Comparison of ENCODE assay signal across 19 cellular contexts in the genomic region with DNA sequence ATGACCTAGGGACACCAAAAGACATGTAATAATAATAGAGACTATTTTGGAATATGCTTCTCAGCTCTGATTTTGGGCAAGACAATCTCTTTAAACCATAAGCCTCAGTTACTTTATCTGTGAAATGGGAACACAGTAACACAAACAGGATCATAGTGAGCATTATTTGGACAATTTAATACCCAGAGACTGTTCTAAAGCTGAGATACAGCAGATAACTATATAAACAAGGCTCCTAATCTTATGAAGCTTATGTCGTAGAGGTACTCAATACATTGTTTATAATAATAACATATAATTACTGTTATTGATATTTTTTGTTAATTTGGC.
DNase-seq lines count a peak whose midpoint lies in the region; ATAC-seq, FAIRE-seq and TF ChIP-seq lines count a peak whose summit lies in the region.
"Had no signal": no experiment of that assay in that cellular context is flagged by ENCODE, and none has a peak within 500 bp of the region (broad histone marks: within the 10 kb centered on the region; RNA-seq: fewer than 3 reads in every experiment).

No MANE protein-coding gene starts in this region.

- no peak for ATAC-seq in stimulated activated naive CD8-positive, alpha-beta T cell treated with anti-CD3 and anti-CD28 coated beads, Interleukin-15, Interleukin-2, amounts not matched to agents 100 U/mL and 50 U/mL, for 24 hours
- ATAC-seq in K562: no peak
- no peak for ATAC-seq in stimulated activated naive B cell treated with anti-CD40 and anti-IgM and Interleukin-4, amounts not matched to agents 10 μg/mL and 1 μg/mL and 100 μg/mL, for 72 hours (replicated peaks)
- ATAC-seq: GM23338, HCT116 had no signal

- no peak overlapping the region for H3K4me2 ChIP-seq in K562 (ENCODE audit: insufficient read depth, low read length)
- H3K4me2 ChIP-seq: GM23338 had no signal

- H3K9me1 ChIP-seq in K562 (ENCODE audit: control insufficient read depth, insufficient read depth, low read length): no peaks in the 10 kb centered on the region

- H3K4me3 ChIP-seq in K562: no peak overlapping the region
- no peak overlapping the region for H3K4me3 ChIP-seq in colonic mucosa
- H3K4me3 ChIP-seq: GM23338 had no signal

- H4K20me1 ChIP-seq in K562 (replicated peaks; ENCODE audit: control insufficient read depth, insufficient read depth, low read length): no peaks in the 10 kb centered on the region

- H3K27me3 ChIP-seq in K562 (ENCODE audit: control insufficient read depth in 2 of 2, insufficient read depth in 2 of 2, low read length in 2 of 2) (0 out of 5 replicates have a peak, but pooled peaks cover 0 to 2% of the 10 kb centered on the region in 2 experiments), colonic mucosa (no peaks in the 10 kb centered on the region)

- H3K27me3 Mint-ChIP-seq in stimulated activated naive CD8-positive, alpha-beta T cell treated with anti-CD3 and anti-CD28 coated beads, Interleukin-15, Interleukin-2, amounts not matched to agents 100 ng/mL and 50 ng/mL, for 24 hours: peaks cover 28% of the 10 kb centered on the region
- H3K27me3 Mint-ChIP-seq in activated T-helper 1 cell treated with anti-CD3 and anti-CD28 coated beads, Interleukin-12 subunit alpha, Interleukin-12 subunit beta, Interleukin-2, Interleukin-4 antibody, amounts not matched to agents 30 ng/mL and 10 ng/mL and 1 ng/mL, durations not matched to agents 14 hours and 24 hours and 36 hours (ENCODE audit: insufficient read depth): peaks cover 24% of the 10 kb centered on the region
- H3K27me3 Mint-ChIP-seq in stimulated activated naive B cell treated with anti-CD40 and anti-IgM and Interleukin-4, amounts not matched to agents 10 μg/mL and 1 μg/mL and 100 μg/mL, for 72 hours: no peaks in the 10 kb centered on the region
- H3K27me3 Mint-ChIP-seq in MCF 10A (ENCODE audit: insufficient read depth, unreplicated experiment): peaks cover 13% of the 10 kb centered on the region

- no peak for DNase-seq in stimulated activated naive CD8-positive, alpha-beta T cell treated with anti-CD3 and anti-CD28 coated beads, Interleukin-15, Interleukin-2, amounts not matched to agents 100 U/mL and 50 U/mL, for 24 hours
- no peak for DNase-seq in activated T-helper 1 cell treated with anti-CD3 and anti-CD28 coated beads, Interleukin-12 subunit alpha, Interleukin-12 subunit beta, Interleukin-2, Interleukin-4 antibody, amounts not matched to agents 30 ng/mL and 10 ng/mL and 1 ng/mL, durations not matched to agents 14 hours and 24 hours and 36 hours (ENCODE audit: low spot score)
- no peak for DNase-seq in K562 (ENCODE audit: extremely low read depth in 1 of 4, low spot score in 3 of 4)
- no peak for DNase-seq in stimulated activated naive B cell treated with anti-CD40 and anti-IgM and Interleukin-4, amounts not matched to agents 10 μg/mL and 1 μg/mL and 100 μg/mL, for 72 hours
- DNase-seq in colonic mucosa: no peak
- DNase-seq in MCF 10A (ENCODE audit: unreplicated experiment): no peak
- no peak for DNase-seq in D341Med (ENCODE audit: low spot score)
- DNase-seq: C1 segment of cervical spinal cord; Calu3; CD4-positive, alpha-beta memory T cell; COR-L47; DMS153; DND-41; H9 had no signal

- H2AFZ ChIP-seq in K562 (ENCODE audit: low read depth, low read length): no peak overlapping the region

- H3K79me2 ChIP-seq in K562 (ENCODE audit: control insufficient read depth, insufficient read depth, low read length): no peaks in the 10 kb centered on the region

- peaks cover 23% of the 10 kb centered on the region for H3K4me1 Mint-ChIP-seq in stimulated activated naive CD8-positive, alpha-beta T cell treated with anti-CD3 and anti-CD28 coated beads, Interleukin-15, Interleukin-2, amounts not matched to agents 100 ng/mL and 50 ng/mL, for 24 hours (ENCODE audit: low read depth)
- H3K4me1 Mint-ChIP-seq in activated T-helper 1 cell treated with anti-CD3 and anti-CD28 coated beads, Interleukin-12 subunit alpha, Interleukin-12 subunit beta, Interleukin-2, Interleukin-4 antibody, amounts not matched to agents 30 ng/mL and 10 ng/mL and 1 ng/mL, durations not matched to agents 14 hours and 24 hours and 36 hours (ENCODE audit: low read depth): peaks cover 19% of the 10 kb centered on the region
- H3K4me1 Mint-ChIP-seq in stimulated activated naive B cell treated with anti-CD40 and anti-IgM and Interleukin-4, amounts not matched to agents 10 μg/mL and 1 μg/mL and 100 μg/mL, for 72 hours: peaks cover 55 to 87% of the 10 kb centered on the region in 2 donors
- no peaks in the 10 kb centered on the region for H3K4me1 Mint-ChIP-seq in MCF 10A (ENCODE audit: insufficient read depth, unreplicated experiment)
- H3K4me1 Mint-ChIP-seq: CD4-positive, alpha-beta memory T cell had no signal

- H3K4me3 Mint-ChIP-seq in stimulated activated naive CD8-positive, alpha-beta T cell treated with anti-CD3 and anti-CD28 coated beads, Interleukin-15, Interleukin-2, amounts not matched to agents 100 ng/mL and 50 ng/mL, for 24 hours: no peak overlapping the region
- no peak overlapping the region for H3K4me3 Mint-ChIP-seq in activated T-helper 1 cell treated with anti-CD3 and anti-CD28 coated beads, Interleukin-12 subunit alpha, Interleukin-12 subunit beta, Interleukin-2, Interleukin-4 antibody, amounts not matched to agents 30 ng/mL and 10 ng/mL and 1 ng/mL, durations not matched to agents 14 hours and 24 hours and 36 hours
- no peak overlapping the region for H3K4me3 Mint-ChIP-seq in stimulated activated naive B cell treated with anti-CD40 and anti-IgM and Interleukin-4, amounts not matched to agents 10 μg/mL and 1 μg/mL and 100 μg/mL, for 72 hours
- no peak overlapping the region for H3K4me3 Mint-ChIP-seq in MCF 10A (ENCODE audit: unreplicated experiment)
- H3K4me3 Mint-ChIP-seq: CD4-positive, alpha-beta memory T cell; GM23338; H9 had no signal

- no peak for TF ChIP-seq EP300 in K562 (IDR thresholded peaks at IDR 0.05; ENCODE audit: low read length)

- H3K36me3 Mint-ChIP-seq in stimulated activated naive CD8-positive, alpha-beta T cell treated with anti-CD3 and anti-CD28 coated beads, Interleukin-15, Interleukin-2, amounts not matched to agents 100 ng/mL and 50 ng/mL, for 24 hours (ENCODE audit: low read depth): no peaks in the 10 kb centered on the region
- no peaks in the 10 kb centered on the region for H3K36me3 Mint-ChIP-seq in activated T-helper 1 cell treated with anti-CD3 and anti-CD28 coated beads, Interleukin-12 subunit alpha, Interleukin-12 subunit beta, Interleukin-2, Interleukin-4 antibody, amounts not matched to agents 30 ng/mL and 10 ng/mL and 1 ng/mL, durations not matched to agents 14 hours and 24 hours and 36 hours (ENCODE audit: low read depth)
- H3K36me3 Mint-ChIP-seq in stimulated activated naive B cell treated with anti-CD40 and anti-IgM and Interleukin-4, amounts not matched to agents 10 μg/mL and 1 μg/mL and 100 μg/mL, for 72 hours: peaks cover 15 to 25% of the 10 kb centered on the region in 2 donors
- H3K36me3 Mint-ChIP-seq in MCF 10A (ENCODE audit: insufficient read depth, unreplicated experiment): no peaks in the 10 kb centered on the region
- H3K36me3 Mint-ChIP-seq: CD4-positive, alpha-beta memory T cell had no signal

- H3K27ac ChIP-seq in K562 (ENCODE audit: extremely low read depth, low read depth, low read length): no peak overlapping the region
- no peak overlapping the region for H3K27ac ChIP-seq in colonic mucosa

- WGBS in K562 (ENCODE audit: insufficient coverage, low coverage, missing lambda C conversion rate): 0% methylated on average over 1 of the region's 1 CpG

- CTCF ChIA-PET in K562 (lab: Yijun Ruan, JAX; ENCODE audit: low intra/inter-chr PET ratio) (no interaction called here), MCF 10A (lab: Yijun Ruan, JAX) (no interaction called here)

- in situ Hi-C loops in K562 (cut with MboI): no loop called here

- BruUV-seq in K562 (replicated peaks; lab: Mats Ljungman, UMichigan) (no TSS peak), MCF 10A (replicated peaks; lab: Mats Ljungman, UMichigan) (no TSS peak)

- FAIRE-seq in K562 (lab: Jason Lieb, UNC): no peak
- FAIRE-seq: G401.6, GM18507 had no signal

- TF ChIP-seq POLR2A in K562 (conservative IDR thresholded peaks at IDR 0.05): no peak

- TF ChIP-seq CTCF in K562 (IDR thresholded peaks at IDR 0.05 in 2 of 3, conservative IDR thresholded peaks at IDR 0.05 in 1 of 3; ENCODE audit: insufficient read depth in 2 of 3, low read depth in 1 of 3, low read length in 3 of 3) (no peak), colonic mucosa (IDR thresholded peaks at IDR 0.05) (no peak), MCF 10A (IDR thresholded peaks at IDR 0.05; ENCODE audit: unreplicated experiment) (no peak)

- H3K9me3 ChIP-seq in K562 (replicated peaks; ENCODE audit: control insufficient read depth, insufficient read depth, low read depth, low read length) (no peaks in the 10 kb centered on the region), colonic mucosa (no peaks in the 10 kb centered on the region)

- no peaks in the 10 kb centered on the region for H3K4me1 ChIP-seq in K562 (replicated peaks in 1 of 2; ENCODE audit: control insufficient read depth in 2 of 2, insufficient read depth in 2 of 2, low read length in 2 of 2)
- no peaks in the 10 kb centered on the region for H3K4me1 ChIP-seq in colonic mucosa

- TF ChIP-seq RAD21 in K562 (CRISPR knock-in tag; conservative IDR thresholded peaks at IDR 0.05 in 1 of 2, IDR thresholded peaks at IDR 0.05 in 1 of 2): no peak

- intact Hi-C loops in activated T-helper 1 cell treated with anti-CD3 and anti-CD28 coated beads, Interleukin-12 subunit alpha, Interleukin-12 subunit beta, Interleukin-2, Interleukin-4 antibody, amounts not matched to agents 30 ng/mL and 10 ng/mL and 1 ng/mL, durations not matched to agents 14 hours and 24 hours and 36 hours (cut with micrococcal nuclease): no loop called here
- intact Hi-C loops in K562 (cut with micrococcal nuclease) (loop anchor here (10.0 kb wide), 2 partner anchors 208 to 288 kb away; no protein-coding TSS in a partner anchor), colonic mucosa (cut with DNase I) (no loop called here), MCF 10A (cut with micrococcal nuclease) (no loop called here)

- H3K36me3 ChIP-seq in K562 (ENCODE audit: control insufficient read depth, insufficient read depth, low read length) (no peaks in the 10 kb centered on the region), colonic mucosa (no peaks in the 10 kb centered on the region)

- H3K9ac ChIP-seq in K562 (ENCODE audit: insufficient read depth in 1 of 2, low read depth in 2 of 2, low read length in 2 of 2): no peak overlapping the region
- no peak overlapping the region for H3K9ac ChIP-seq in colonic mucosa (ENCODE audit: low read depth in 2 of 2, low read length in 2 of 2)

- H3K27ac Mint-ChIP-seq in stimulated activated naive CD8-positive, alpha-beta T cell treated with anti-CD3 and anti-CD28 coated beads, Interleukin-15, Interleukin-2, amounts not matched to agents 100 ng/mL and 50 ng/mL, for 24 hours: peak overlapping the region; percentile 88
- peak overlapping the region; percentile 13 for H3K27ac Mint-ChIP-seq in activated T-helper 1 cell treated with anti-CD3 and anti-CD28 coated beads, Interleukin-12 subunit alpha, Interleukin-12 subunit beta, Interleukin-2, Interleukin-4 antibody, amounts not matched to agents 30 ng/mL and 10 ng/mL and 1 ng/mL, durations not matched to agents 14 hours and 24 hours and 36 hours
- peak overlapping the region; percentile 98 for H3K27ac Mint-ChIP-seq in stimulated activated naive B cell treated with anti-CD40 and anti-IgM and Interleukin-4, amounts not matched to agents 10 μg/mL and 1 μg/mL and 100 μg/mL, for 72 hours
- no peak overlapping the region for H3K27ac Mint-ChIP-seq in MCF 10A (ENCODE audit: low read depth, unreplicated experiment)
- H3K27ac Mint-ChIP-seq: CD4-positive, alpha-beta memory T cell; GM23338; H9 had no signal

- POLR2A ChIA-PET in K562 (lab: Yijun Ruan, JAX) (interaction anchor here (0.5 kb wide), 1 partner anchor 130 kb away, joined by 3 read pairs; no protein-coding TSS in a partner anchor), MCF 10A (lab: Yijun Ruan, JAX) (no interaction called here)

- no peaks in the 10 kb centered on the region for H3K9me3 Mint-ChIP-seq in stimulated activated naive CD8-positive, alpha-beta T cell treated with anti-CD3 and anti-CD28 coated beads, Interleukin-15, Interleukin-2, amounts not matched to agents 100 ng/mL and 50 ng/mL, for 24 hours
- no peaks in the 10 kb centered on the region for H3K9me3 Mint-ChIP-seq in activated T-helper 1 cell treated with anti-CD3 and anti-CD28 coated beads, Interleukin-12 subunit alpha, Interleukin-12 subunit beta, Interleukin-2, Interleukin-4 antibody, amounts not matched to agents 30 ng/mL and 10 ng/mL and 1 ng/mL, durations not matched to agents 14 hours and 24 hours and 36 hours
- H3K9me3 Mint-ChIP-seq in stimulated activated naive B cell treated with anti-CD40 and anti-IgM and Interleukin-4, amounts not matched to agents 10 μg/mL and 1 μg/mL and 100 μg/mL, for 72 hours: peaks cover 0 to 2% of the 10 kb centered on the region in 2 donors
- no peaks in the 10 kb centered on the region for H3K9me3 Mint-ChIP-seq in MCF 10A (ENCODE audit: unreplicated experiment)
- H3K9me3 Mint-ChIP-seq: GM23338 had no signal
